35 cellular contexts compared by ENCODE assay signal in the genomic region with DNA sequence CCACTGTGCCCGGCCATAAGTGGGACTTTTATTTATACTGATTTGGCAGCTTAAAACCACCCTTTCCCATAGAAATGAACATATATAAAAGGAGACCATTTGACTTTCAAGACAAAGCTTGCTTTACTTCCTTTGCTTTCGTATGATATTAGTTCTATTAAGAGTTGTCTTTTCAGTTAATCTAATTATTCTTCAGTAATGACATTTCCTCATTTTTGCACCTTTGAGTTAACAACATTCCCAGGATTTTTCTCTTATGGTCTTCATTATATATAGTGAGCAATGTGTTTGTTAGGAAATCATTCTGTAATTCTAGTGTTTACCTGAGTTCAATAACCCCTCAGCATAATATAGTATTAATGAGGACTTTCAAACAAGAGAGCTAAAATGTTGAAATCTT.
"Had no signal": no experiment of that assay in that cellular context is flagged by ENCODE, and none has a peak within 500 bp of the region (broad histone marks: within the 10 kb centered on the region; RNA-seq: fewer than 3 reads in every experiment).

No MANE protein-coding gene starts in this region.

- H3K4me3 ChIP-seq: adrenal gland, body of pancreas, breast epithelium, cardiac muscle cell, coronary artery, esophagus squamous epithelium, gastroesophageal sphincter, heart right ventricle, hepatocyte had no signal

- H3K27me3 ChIP-seq: body of pancreas, breast epithelium, cardiac muscle cell, esophagus squamous epithelium, gastroesophageal sphincter, heart right ventricle, hepatocyte had no signal

- H3K4me3 Mint-ChIP-seq: activated B cell treated with CpG ODN at 0.5 μM for 24 hours; activated CD4-positive, alpha-beta memory T cell treated with anti-CD3 and anti-CD28 coated beads for 36 hours; activated CD4-positive, alpha-beta T cell treated with anti-CD3 and anti-CD28 coated beads, Interleukin-2, amount 10 ng/mL, durations not matched to agents 24 days and 14 days; activated CD8-positive, alpha-beta memory T cell treated with anti-CD3 and anti-CD28 coated beads, Interleukin-2, amount 10 ng/mL, durations not matched to agents 7 days and 5 days; activated CD8-positive, alpha-beta T cell treated with anti-CD3 and anti-CD28 coated beads, Interleukin-2, amount 10 ng/mL, durations not matched to agents 7 days and 5 days; activated naive CD4-positive, alpha-beta T cell treated with anti-CD3 and anti-CD28 coated beads for 36 hours; activated naive CD4-positive, alpha-beta T cell treated with anti-CD3 and anti-CD28 coated beads, Interleukin-2, amount 50 U/mL, for 24 hours; activated naive CD8-positive, alpha-beta T cell treated with anti-CD3 and anti-CD28 coated beads for 36 hours; activated naive CD8-positive, alpha-beta T cell treated with anti-CD3 and anti-CD28 coated beads, Interleukin-2, amount 50 U/mL, for 24 hours; activated T-helper 1 cell treated with anti-CD3 and anti-CD28 coated beads, Interleukin-12 subunit alpha, Interleukin-12 subunit beta, Interleukin-2, Interleukin-4 antibody, amounts not matched to agents 30 ng/mL and 10 ng/mL and 1 ng/mL, durations not matched to agents 14 hours and 24 hours and 36 hours; effector memory CD8-positive, alpha-beta T cell; T-helper 2 cell treated with Interferon-gamma antibody and Interleukin-4, amounts not matched to agents 5 μg/mL and 100 μg/mL, for 36 hours had no signal

- H3K9me3 Mint-ChIP-seq: activated B cell treated with CpG ODN at 0.5 μM for 24 hours; activated CD4-positive, alpha-beta memory T cell treated with anti-CD3 and anti-CD28 coated beads for 36 hours; activated CD4-positive, alpha-beta T cell treated with anti-CD3 and anti-CD28 coated beads, Interleukin-2, amount 10 ng/mL, durations not matched to agents 24 days and 14 days; activated naive CD4-positive, alpha-beta T cell treated with anti-CD3 and anti-CD28 coated beads for 36 hours; activated naive CD4-positive, alpha-beta T cell treated with anti-CD3 and anti-CD28 coated beads, Interleukin-2, amount 50 U/mL, for 24 hours; activated naive CD8-positive, alpha-beta T cell treated with anti-CD3 and anti-CD28 coated beads for 36 hours; activated naive CD8-positive, alpha-beta T cell treated with anti-CD3 and anti-CD28 coated beads, Interleukin-2, amount 50 U/mL, for 24 hours; activated T-helper 1 cell treated with anti-CD3 and anti-CD28 coated beads, Interleukin-12 subunit alpha, Interleukin-12 subunit beta, Interleukin-2, Interleukin-4 antibody, amounts not matched to agents 30 ng/mL and 10 ng/mL and 1 ng/mL, durations not matched to agents 14 hours and 24 hours and 36 hours; activated T-helper 2 cell treated with anti-CD3 and anti-CD28 coated beads, Interferon-gamma antibody, Interleukin-2, Interleukin-4, amounts not matched to agents 10 μg/mL and 5 μg/mL and 100 μg/mL, durations not matched to agents 14 hours and 24 hours and 36 hours; effector memory CD8-positive, alpha-beta T cell; T-helper 2 cell treated with Interferon-gamma antibody and Interleukin-4, amounts not matched to agents 5 μg/mL and 100 μg/mL, for 36 hours had no signal

- H3K4me2 ChIP-seq: hepatocyte had no signal

- H3K36me3 ChIP-seq: adrenal gland, breast epithelium, cardiac muscle cell, esophagus squamous epithelium, gastroesophageal sphincter, heart right ventricle, WERI-Rb-1 had no signal

- H3K36me3 Mint-ChIP-seq: activated CD4-positive, alpha-beta memory T cell treated with anti-CD3 and anti-CD28 coated beads for 36 hours; activated CD8-positive, alpha-beta memory T cell treated with anti-CD3 and anti-CD28 coated beads, Interleukin-2, amount 10 ng/mL, durations not matched to agents 7 days and 5 days; activated naive CD4-positive, alpha-beta T cell treated with anti-CD3 and anti-CD28 coated beads, Interleukin-2, amount 50 U/mL, for 24 hours; activated naive CD8-positive, alpha-beta T cell treated with anti-CD3 and anti-CD28 coated beads for 36 hours had no signal

- ATAC-seq: activated CD4-positive, CD25-positive, alpha-beta regulatory T cell treated with anti-CD3 and anti-CD28 coated beads, Interleukin-2, amount 50 U/mL, for 24 hours; activated CD8-positive, alpha-beta memory T cell treated with anti-CD3 and anti-CD28 coated beads, Interleukin-2, amount 10 ng/mL, durations not matched to agents 7 days and 5 days; activated CD8-positive, alpha-beta T cell treated with anti-CD3 and anti-CD28 coated beads, Interleukin-2, amount 10 ng/mL, durations not matched to agents 7 days and 5 days; activated naive CD8-positive, alpha-beta T cell treated with anti-CD3 and anti-CD28 coated beads, Interleukin-2, amount 50 U/mL, for 24 hours; body of pancreas; effector memory CD8-positive, alpha-beta T cell; gastroesophageal sphincter had no signal

- H3K27ac Mint-ChIP-seq: activated B cell treated with CpG ODN at 0.5 μM for 24 hours; activated CD4-positive, alpha-beta memory T cell treated with anti-CD3 and anti-CD28 coated beads for 36 hours; activated CD4-positive, alpha-beta T cell treated with anti-CD3 and anti-CD28 coated beads, Interleukin-2, amount 10 ng/mL, durations not matched to agents 24 days and 14 days; activated CD8-positive, alpha-beta memory T cell treated with anti-CD3 and anti-CD28 coated beads, Interleukin-2, amount 10 ng/mL, durations not matched to agents 7 days and 5 days; activated CD8-positive, alpha-beta T cell treated with anti-CD3 and anti-CD28 coated beads, Interleukin-2, amount 10 ng/mL, durations not matched to agents 7 days and 5 days; activated naive CD4-positive, alpha-beta T cell treated with anti-CD3 and anti-CD28 coated beads for 36 hours; activated naive CD4-positive, alpha-beta T cell treated with anti-CD3 and anti-CD28 coated beads, Interleukin-2, amount 50 U/mL, for 24 hours; activated naive CD8-positive, alpha-beta T cell treated with anti-CD3 and anti-CD28 coated beads for 36 hours; activated naive CD8-positive, alpha-beta T cell treated with anti-CD3 and anti-CD28 coated beads, Interleukin-2, amount 50 U/mL, for 24 hours; activated T-helper 1 cell treated with anti-CD3 and anti-CD28 coated beads, Interleukin-12 subunit alpha, Interleukin-12 subunit beta, Interleukin-2, Interleukin-4 antibody, amounts not matched to agents 30 ng/mL and 10 ng/mL and 1 ng/mL, durations not matched to agents 14 hours and 24 hours and 36 hours; activated T-helper 2 cell treated with anti-CD3 and anti-CD28 coated beads, Interferon-gamma antibody, Interleukin-2, Interleukin-4, amounts not matched to agents 10 μg/mL and 5 μg/mL and 100 μg/mL, durations not matched to agents 14 hours and 24 hours and 36 hours; effector memory CD8-positive, alpha-beta T cell; T-helper 2 cell treated with Interferon-gamma antibody and Interleukin-4, amounts not matched to agents 5 μg/mL and 100 μg/mL, for 36 hours had no signal

- H3K4me1 Mint-ChIP-seq: activated B cell treated with CpG ODN at 0.5 μM for 24 hours; activated CD4-positive, alpha-beta T cell treated with anti-CD3 and anti-CD28 coated beads, Interleukin-2, amount 10 ng/mL, durations not matched to agents 24 days and 14 days; activated CD8-positive, alpha-beta memory T cell treated with anti-CD3 and anti-CD28 coated beads, Interleukin-2, amount 10 ng/mL, durations not matched to agents 7 days and 5 days; activated naive CD4-positive, alpha-beta T cell treated with anti-CD3 and anti-CD28 coated beads, Interleukin-2, amount 50 U/mL, for 24 hours; activated naive CD8-positive, alpha-beta T cell treated with anti-CD3 and anti-CD28 coated beads for 36 hours; activated naive CD8-positive, alpha-beta T cell treated with anti-CD3 and anti-CD28 coated beads, Interleukin-2, amount 50 U/mL, for 24 hours had no signal

- DNase-seq: activated B cell treated with CpG ODN at 0.5 μM for 24 hours; activated CD4-positive, alpha-beta memory T cell treated with anti-CD3 and anti-CD28 coated beads for 36 hours; activated CD4-positive, alpha-beta T cell treated with anti-CD3 and anti-CD28 coated beads, Interleukin-2, amount 10 ng/mL, durations not matched to agents 24 days and 14 days; activated CD8-positive, alpha-beta memory T cell treated with anti-CD3 and anti-CD28 coated beads, Interleukin-2, amount 10 ng/mL, durations not matched to agents 7 days and 5 days; activated CD8-positive, alpha-beta memory T cell treated with anti-CD3 and anti-CD28 coated beads, Interleukin-2, amount 50 U/mL, for 4 hours; activated CD8-positive, alpha-beta T cell treated with anti-CD3 and anti-CD28 coated beads, Interleukin-2, amount 10 ng/mL, durations not matched to agents 7 days and 5 days; activated effector memory CD4-positive, alpha-beta T cell treated with anti-CD3 and anti-CD28 coated beads, Interleukin-2, amount 50 U/mL, for 16 hours; activated naive CD4-positive, alpha-beta T cell treated with anti-CD3 and anti-CD28 coated beads for 36 hours; activated naive CD8-positive, alpha-beta T cell treated with anti-CD3 and anti-CD28 coated beads for 36 hours; activated naive CD8-positive, alpha-beta T cell treated with anti-CD3 and anti-CD28 coated beads, Interleukin-2, amount 50 U/mL, for 24 hours; activated T-cell treated with anti-CD3 and anti-CD28 coated beads, Interleukin-2, amount 50 U/mL, for 1 hour; activated T-cell treated with anti-CD3 and anti-CD28 coated beads, Interleukin-2, amount 50 U/mL, for 48 hours; adrenal gland; amygdala; aorta; body of pancreas; central memory CD4-positive, alpha-beta T cell; effector CD4-positive, alpha-beta T cell; effector memory CD8-positive, alpha-beta T cell; esophagus squamous epithelium; foreskin melanocyte; heart right ventricle; T1000; WERI-Rb-1 had no signal

- H3K9me3 ChIP-seq: adrenal gland, body of pancreas, esophagus squamous epithelium, gastroesophageal sphincter had no signal

- H3K27ac ChIP-seq: body of pancreas, breast epithelium, cardiac muscle cell, coronary artery, epithelial cell of prostate, esophagus squamous epithelium, gastroesophageal sphincter, heart right ventricle, hepatocyte, WERI-Rb-1 had no signal

- H2AFZ ChIP-seq: hepatocyte had no signal

- H3K79me2 ChIP-seq: hepatocyte had no signal

- H3K27me3 Mint-ChIP-seq: activated naive CD8-positive, alpha-beta T cell treated with anti-CD3 and anti-CD28 coated beads, Interleukin-2, amount 50 U/mL, for 24 hours had no signal
